In genomic region chr3:9715764-9716437, GRCh38 we compare ENCODE assay signal across 8 cellular contexts. TPM values are rescaled to one million over a fixed set of nuclear protein-coding genes. Genes with fewer than 3 reads are reported as not detected.
DNase-seq lines count a peak whose midpoint lies in the region; ATAC-seq and TF ChIP-seq lines count a peak whose summit lies in the region.

No MANE protein-coding gene starts in this region.

- H3K27ac Mint-ChIP-seq in naive B cell, result peak overlapping the region in 3 of 6 donors; percentile 25 to 52 (median 33)

- H3K4me1 Mint-ChIP-seq in naive B cell, result peaks cover 0 to 9% (median 4%) of the 10 kb centered on the region in 3 donors

- TF ChIP-seq POLR2A in vagina (IDR thresholded peaks at IDR 0.05), result no peak

- no peaks in the 10 kb centered on the region for H3K9me3 Mint-ChIP-seq in naive B cell

- no peaks in the 10 kb centered on the region for H3K36me3 Mint-ChIP-seq in naive B cell

- ATAC-seq in naive B cell (ENCODE audit: low read depth in 2 of 2) (peak; percentile 20 to 54), HG02870 (IDR thresholded peaks at IDR 0.05; ENCODE audit: unreplicated experiment) (no peak), GM21447 (IDR thresholded peaks at IDR 0.05; ENCODE audit: unreplicated experiment) (no peak)

- DNase-seq in BJ (ENCODE audit: low read depth) (peak; percentile 57), HK-2 (ENCODE audit: unreplicated experiment) (peak; percentile 63), T1000 (lab: John Stamatoyannopoulos, UW) (peak; percentile 80), epithelial cell of proximal tubule (ENCODE audit: low read depth) (peak; percentile 59), naive B cell (no peak), vagina (ENCODE audit: extremely low spot score in 2 of 2) (peak in 1 of 2 donors; percentile 95)

- H3K4me3 Mint-ChIP-seq in naive B cell, result no peak overlapping the region

- peaks cover 3% of the 10 kb centered on the region for H3K27me3 ChIP-seq in BJ (ENCODE audit: control insufficient read depth, insufficient read depth, low read length)
- no peaks in the 10 kb centered on the region for H3K27me3 ChIP-seq in vagina

- peak overlapping the region; percentile 68 for H3K27ac ChIP-seq in vagina

- intact Hi-C loops in vagina (cut with DNase I), result no loop called here

- TF ChIP-seq CTCF in BJ (IDR thresholded peaks at IDR 0.05; ENCODE audit: insufficient read depth, low read depth, low read length), result peak; percentile 86
- peak; percentile 92 for TF ChIP-seq CTCF in epithelial cell of proximal tubule (conservative IDR thresholded peaks at IDR 0.05; ENCODE audit: low read depth, low read length)
- peak; percentile 72 to 86 (median 76) for TF ChIP-seq CTCF in vagina (IDR thresholded peaks at IDR 0.05)

- CTCF ChIA-PET in BJ (lab: Yijun Ruan, JAX), result interaction anchor here (0.6 to 3.3 kb wide), 20 partner anchors 9 to 1023 kb away, joined by 3 to 22 read pairs (median 4); partner anchors contain the start of genes ARPC4, BRPF1, OGG1 and TADA3

- no peaks in the 10 kb centered on the region for H3K9me3 ChIP-seq in vagina

- peaks cover 0 to 16% (median 15%) of the 10 kb centered on the region in 3 donors for H3K27me3 Mint-ChIP-seq in naive B cell

- H3K36me3 ChIP-seq in BJ (ENCODE audit: control insufficient read depth, insufficient read depth, low read length) (no peaks in the 10 kb centered on the region), vagina (no peaks in the 10 kb centered on the region)

- peaks cover 15% of the 10 kb centered on the region for H3K4me1 ChIP-seq in vagina

- H3K4me3 ChIP-seq in BJ (ENCODE audit: low read depth, low read length), result no peak overlapping the region
- no peak overlapping the region for H3K4me3 ChIP-seq in epithelial cell of proximal tubule (ENCODE audit: low read depth, low read length)
- no peak overlapping the region for H3K4me3 ChIP-seq in vagina

- POLR2A ChIA-PET in BJ (lab: Charles Lee), result interaction anchor here (0.6 kb wide), 1 partner anchor 54 kb away, joined by 3 read pairs; the partner anchor contains the start of gene CAMK1

RNA-seq across cellular contexts. Expression of gene CPNE9, which starts 12.3 kb away (rescaled TPM):
- polyA plus RNA-seq in BJ (2011; rRNA removed), result not detected in 2 replicates
- not detected in 2 replicates for polyA minus RNA-seq in BJ (2011; rRNA and poly(A)+ RNA removed)
- total RNA-seq in epithelial cell of proximal tubule, result not detected in 2 replicates
- polyA plus RNA-seq in naive B cell (ENCODE audit: low read depth in 6 of 6), result not detected
- not detected for total RNA-seq in vagina

RNA-seq across cellular contexts. Expression of gene BRPF1, which starts 15.6 kb away (rescaled TPM):
- 5.7 and 10.0 TPM in 2 replicates for polyA plus RNA-seq in BJ (2011; rRNA removed)
- polyA minus RNA-seq in BJ (2011; rRNA and poly(A)+ RNA removed), result 13.0 and 15.8 TPM in 2 replicates
- total RNA-seq in epithelial cell of proximal tubule, result 15.2 and 15.7 TPM in 2 replicates
- polyA plus RNA-seq in naive B cell (ENCODE audit: low read depth in 6 of 6), result 10 to 100 TPM in 2 of 6 donors, 1 to 10 TPM in 4; 3.0 to 22.0 (median 9.0) TPM
- 16.9 TPM for total RNA-seq in vagina

RNA-seq across cellular contexts. Expression of gene OGG1, which starts 33.9 kb away (rescaled TPM):
- polyA plus RNA-seq in BJ (2011; rRNA removed), result 27.3 and 40.9 TPM in 2 replicates
- polyA minus RNA-seq in BJ (2011; rRNA and poly(A)+ RNA removed), result 19.1 and 58.9 TPM in 2 replicates
- total RNA-seq in epithelial cell of proximal tubule, result 22.0 and 27.4 TPM in 2 replicates
- polyA plus RNA-seq in naive B cell (ENCODE audit: low read depth in 6 of 6), result 10 to 100 TPM; 23.2 to 35.1 (median 30.1) TPM
- 51.6 TPM for total RNA-seq in vagina

RNA-seq across cellular contexts. Expression of gene CAMK1, which starts 53.8 kb away (rescaled TPM):
- 21.6 and 32.6 TPM in 2 replicates for polyA plus RNA-seq in BJ (2011; rRNA removed)
- 7.5 and 8.7 TPM in 2 replicates for polyA minus RNA-seq in BJ (2011; rRNA and poly(A)+ RNA removed)
- 40.1 and 41.0 TPM in 2 replicates for total RNA-seq in epithelial cell of proximal tubule
- 1 to 10 TPM in 3 of 6 donors, under 1 TPM in 2, not detected in 1; 0.26 to 2.3 (median 1.2) TPM for polyA plus RNA-seq in naive B cell (ENCODE audit: low read depth in 6 of 6)
- 42.5 TPM for total RNA-seq in vagina

Comparison
In these comparisons a context has a peak if more than half of its experiments do, and no peak if none do; other contexts are left out.
1. ATAC-seq: peak in naive B cell (2 of 2); none in HG02870 (single experiment) and GM21447 (single experiment).
2. Peak in every context shown above with its lines, with median percentiles within 50 percentile points of each other: CTCF ChIP-seq.